ENCODE assay signal across 25 cellular contexts in the genomic region with DNA sequence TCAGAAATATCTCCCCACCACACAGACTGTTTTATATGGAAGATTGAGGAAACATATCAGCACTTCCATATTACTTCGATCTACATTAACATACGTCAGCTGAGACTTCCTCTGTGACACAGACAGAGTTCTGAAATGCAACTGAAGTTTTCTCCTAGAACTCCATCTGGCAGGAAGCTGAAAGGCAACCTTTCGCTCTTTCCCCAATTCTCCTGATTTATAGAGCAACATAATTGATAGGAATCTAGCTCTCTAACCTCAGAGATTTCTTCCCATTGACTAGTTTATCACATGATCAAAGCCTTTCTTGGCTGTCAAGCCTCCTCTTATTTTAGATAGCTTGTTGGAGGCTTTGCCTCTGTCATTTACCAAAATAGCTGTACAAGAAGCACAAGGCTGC.
DNase-seq lines count a peak whose midpoint lies in the region; ATAC-seq and TF ChIP-seq lines count a peak whose summit lies in the region.
"Had no signal": no experiment of that assay in that cellular context is flagged by ENCODE, and none has a peak within 500 bp of the region (broad histone marks: within the 10 kb centered on the region; RNA-seq: fewer than 3 reads in every experiment).

No MANE protein-coding gene starts in this region.

- POLR2A ChIA-PET in CD8-positive, alpha-beta memory T cell (lab: Charles Lee) = no interaction called here

- TF ChIP-seq CTCF in OCI-LY3 (IDR thresholded peaks at IDR 0.05; ENCODE audit: low read depth, low read length) (no peak), neural progenitor cell (IDR thresholded peaks at IDR 0.05) (no peak), parathyroid adenoma (IDR thresholded peaks at IDR 0.05) (no peak)

- H3K79me2 ChIP-seq in OCI-LY3 (ENCODE audit: low read length) = no peaks in the 10 kb centered on the region
- H3K79me2 ChIP-seq in neural progenitor cell (ENCODE audit: low read depth) = no peaks in the 10 kb centered on the region
- no peaks in the 10 kb centered on the region for H3K79me2 ChIP-seq in parathyroid adenoma

- H3K9ac ChIP-seq in OCI-LY3 (ENCODE audit: low read length) = no peak overlapping the region
- H3K9ac ChIP-seq in neural progenitor cell = no peak overlapping the region
- no peak overlapping the region for H3K9ac ChIP-seq in parathyroid adenoma
- H3K9ac ChIP-seq: BLaER1 had no signal

- H3K36me3 Mint-ChIP-seq in neural progenitor cell = no peaks in the 10 kb centered on the region
- peaks cover 0 to 3% (median 0%) of the 10 kb centered on the region in 3 donors for H3K36me3 Mint-ChIP-seq in CD8-positive, alpha-beta memory T cell
- H3K36me3 Mint-ChIP-seq: CD14-positive monocyte; CD4-positive, alpha-beta memory T cell; CD4-positive, CD25-positive, alpha-beta regulatory T cell had no signal

- H3K4me3 ChIP-seq in OCI-LY3 (ENCODE audit: low read length) (no peak overlapping the region), neural progenitor cell (no peak overlapping the region), parathyroid adenoma (ENCODE audit: low read depth, low read length) (no peak overlapping the region)
- H3K4me3 ChIP-seq in CD8-positive, alpha-beta memory T cell (ENCODE audit: low read length) = no peak overlapping the region
- H3K4me3 ChIP-seq: BLaER1, GM12878 had no signal

- peaks cover 17% of the 10 kb centered on the region for H3K4me1 Mint-ChIP-seq in neural progenitor cell
- H3K4me1 Mint-ChIP-seq in CD8-positive, alpha-beta memory T cell = no peaks in the 10 kb centered on the region
- H3K4me1 Mint-ChIP-seq: CD14-positive monocyte; CD4-positive, alpha-beta memory T cell; CD4-positive, CD25-positive, alpha-beta regulatory T cell had no signal

- 0 out of 2 replicates have a peak overlapping the region, but pooled peaks have one; percentile 54 for H2AFZ ChIP-seq in OCI-LY3 (ENCODE audit: low read depth, low read length)
- H2AFZ ChIP-seq in neural progenitor cell (replicated peaks) = no peak overlapping the region
- peak overlapping the region; percentile 33 for H2AFZ ChIP-seq in parathyroid adenoma

- H3K27ac Mint-ChIP-seq in neural progenitor cell = no peak overlapping the region
- H3K27ac Mint-ChIP-seq in CD8-positive, alpha-beta memory T cell = no peak overlapping the region
- H3K27ac Mint-ChIP-seq: CD14-positive monocyte; CD4-positive, alpha-beta memory T cell; CD4-positive, CD25-positive, alpha-beta regulatory T cell had no signal

- H3F3A ChIP-seq in neural progenitor cell (ENCODE audit: low read depth) = no peaks in the 10 kb centered on the region

- peaks cover 3% of the 10 kb centered on the region for H3K9me3 Mint-ChIP-seq in neural progenitor cell
- peaks cover 1 to 9% (median 2%) of the 10 kb centered on the region in 5 donors for H3K9me3 Mint-ChIP-seq in CD8-positive, alpha-beta memory T cell

- H3K4me3 Mint-ChIP-seq in neural progenitor cell = no peak overlapping the region
- no peak overlapping the region for H3K4me3 Mint-ChIP-seq in CD8-positive, alpha-beta memory T cell
- H3K4me3 Mint-ChIP-seq: CD14-positive monocyte; CD4-positive, alpha-beta memory T cell; CD4-positive, CD25-positive, alpha-beta regulatory T cell had no signal

- H3K27me3 Mint-ChIP-seq in neural progenitor cell (ENCODE audit: insufficient read depth, low read depth) = no peaks in the 10 kb centered on the region
- no peaks in the 10 kb centered on the region for H3K27me3 Mint-ChIP-seq in CD8-positive, alpha-beta memory T cell
- H3K27me3 Mint-ChIP-seq: CD4-positive, CD25-positive, alpha-beta regulatory T cell had no signal

- ATAC-seq in GM21360 (IDR thresholded peaks at IDR 0.05; ENCODE audit: unreplicated experiment) (no peak), HG02884 (IDR thresholded peaks at IDR 0.05; ENCODE audit: unreplicated experiment) (no peak)
- ATAC-seq: GM12878 had no signal

- no peaks in the 10 kb centered on the region for H3K9me3 ChIP-seq in OCI-LY3 (ENCODE audit: insufficient read depth, low read length)
- H3K9me3 ChIP-seq in neural progenitor cell (ENCODE audit: low read depth) = no peaks in the 10 kb centered on the region
- H3K9me3 ChIP-seq in parathyroid adenoma (ENCODE audit: control insufficient read depth, low read length) = no peaks in the 10 kb centered on the region
- H3K9me3 ChIP-seq in CD8-positive, alpha-beta memory T cell (ENCODE audit: low read length) = no peaks in the 10 kb centered on the region
- H3K9me3 ChIP-seq: BE2C, BLaER1 had no signal

- H3K4me1 ChIP-seq in OCI-LY3 (ENCODE audit: low read length) (no peaks in the 10 kb centered on the region), neural progenitor cell (no peaks in the 10 kb centered on the region), parathyroid adenoma (peaks cover 28% of the 10 kb centered on the region)
- no peaks in the 10 kb centered on the region for H3K4me1 ChIP-seq in CD8-positive, alpha-beta memory T cell (ENCODE audit: insufficient read depth, low read length)
- H3K4me1 ChIP-seq: BE2C, BLaER1 had no signal

- H3K36me3 ChIP-seq in OCI-LY3 (replicated peaks; ENCODE audit: low read depth, low read length) = no peaks in the 10 kb centered on the region
- no peaks in the 10 kb centered on the region for H3K36me3 ChIP-seq in neural progenitor cell
- H3K36me3 ChIP-seq in parathyroid adenoma (ENCODE audit: control insufficient read depth, insufficient read depth, low read length) = no peaks in the 10 kb centered on the region
- H3K36me3 ChIP-seq in CD8-positive, alpha-beta memory T cell (ENCODE audit: insufficient read depth, low read length) = no peaks in the 10 kb centered on the region
- H3K36me3 ChIP-seq: BE2C, BLaER1 had no signal

- peak; percentile 96 for DNase-seq in foreskin melanocyte
- peak; percentile 20 for DNase-seq in neural progenitor cell (ENCODE audit: low spot score)
- no peak for DNase-seq in CD8-positive, alpha-beta memory T cell
- no peak for DNase-seq in medulla oblongata (ENCODE audit: extremely low spot score)
- DNase-seq: 8988T; ACHN; BE2C; C1 segment of cervical spinal cord; CD4-positive, alpha-beta memory T cell; CD4-positive, CD25-positive, alpha-beta regulatory T cell; COR-L47; DMS 273 treated with DMSO at 0.1 percent for 48 hours; DMS153; DMS53; DMS79; DND-41; EL; GDM1 had no signal

- H3K27ac ChIP-seq in OCI-LY3 (ENCODE audit: low read length) (no peak overlapping the region), neural progenitor cell (no peak overlapping the region), parathyroid adenoma (no peak overlapping the region)
- no peak overlapping the region for H3K27ac ChIP-seq in CD8-positive, alpha-beta memory T cell (ENCODE audit: low read depth, low read length)
- H3K27ac ChIP-seq: BLaER1 had no signal

- H3K4me2 ChIP-seq in OCI-LY3 (ENCODE audit: low read length) (no peak overlapping the region), neural progenitor cell (no peak overlapping the region), parathyroid adenoma (ENCODE audit: low read length) (no peak overlapping the region)
- H3K4me2 ChIP-seq: BLaER1 had no signal

- CTCF ChIA-PET in CD8-positive, alpha-beta memory T cell (lab: Charles Lee) = no interaction called here

- H4K20me1 ChIP-seq in OCI-LY3 (ENCODE audit: insufficient read depth, low read length) (no peaks in the 10 kb centered on the region), neural progenitor cell (ENCODE audit: low read depth) (no peaks in the 10 kb centered on the region)
- H4K20me1 ChIP-seq: BLaER1 had no signal

- H3K27me3 ChIP-seq in OCI-LY3 (ENCODE audit: low read depth, low read length) (no peaks in the 10 kb centered on the region), neural progenitor cell (no peaks in the 10 kb centered on the region), parathyroid adenoma (ENCODE audit: control insufficient read depth, insufficient read depth, low read length) (no peaks in the 10 kb centered on the region)
- no peaks in the 10 kb centered on the region for H3K27me3 ChIP-seq in CD8-positive, alpha-beta memory T cell (ENCODE audit: insufficient read depth, low read length, poor library complexity, severe bottlenecking)
- H3K27me3 ChIP-seq: BE2C, BLaER1 had no signal

Comparison
In these comparisons a context has a peak if more than half of its experiments do, and no peak if none do; other contexts are left out.
1. DNase-seq: peak in foreskin melanocyte (single experiment) and neural progenitor cell (single experiment); none in CD8-positive, alpha-beta memory T cell (0 of 5) and medulla oblongata (single experiment).